Comparison of ENCODE assay signal across 1 cellular context in genomic region chr12:89919241-89919906, GRCh38.
TF ChIP-seq lines count a peak whose summit lies in the region.

No MANE protein-coding gene starts in this region.

TF ChIP-seq in K562, 482 proteins besides CTCF, POLR2A, EP300 and RAD21:
- TF ChIP-seq MGA (IDR thresholded peaks at IDR 0.05) (peak; percentile 37; the same call in 1 of the 2 replicates), GTF2A2 (tag; IDR thresholded peaks at IDR 0.05) (no peak), L3MBTL2 (IDR thresholded peaks at IDR 0.05) (peak; percentile 56; the same call in 1 of the 2 replicates), E2F6 (IDR thresholded peaks at IDR 0.05; ENCODE audit: borderline replicate concordance in 1 of 2, extremely low read depth in 1 of 2, insufficient read depth in 1 of 2, insufficient read length in 1 of 2, low read depth in 1 of 2, low read length in 1 of 2, poor library complexity in 1 of 2, severe bottlenecking in 1 of 2) (peak; percentile 66 to 91)
